Comparison of ENCODE assay signal across 8 cellular contexts in genomic region chr12:6200266-6201198, GRCh38. TPM values are rescaled to one million over a fixed set of nuclear protein-coding genes. Genes with fewer than 3 reads are reported as not detected.
DNase-seq lines count a peak whose midpoint lies in the region; ATAC-seq, FAIRE-seq and TF ChIP-seq lines count a peak whose summit lies in the region.

TSS of gene CD9 (plus strand) at chr12:6200400. CDS start at chr12:6200500, 100 bp downstream.

- peak within 1 kb of the TSS; percentile 80 to 98 (median 94) for H3K27ac ChIP-seq in skin epidermis

- H3K9me3 Mint-ChIP-seq in immature natural killer cell = no peaks in the 10 kb centered on the region

- H3K4me1 Mint-ChIP-seq in immature natural killer cell = peaks cover 15 to 18% of the 10 kb centered on the region in 2 donors

- H3K27me3 Mint-ChIP-seq in immature natural killer cell (ENCODE audit: low read depth in 3 of 3) = peaks cover 2 to 15% (median 14%) of the 10 kb centered on the region in 3 donors

- TF ChIP-seq CTCF in bronchial epithelial cell (IDR thresholded peaks at IDR 0.05; ENCODE audit: insufficient read depth, low read length, severe bottlenecking) = no peak

- peak within 1 kb of the TSS; percentile 12 to 70 (median 57) for H3K4me3 Mint-ChIP-seq in immature natural killer cell

- H3K4me3 ChIP-seq in bronchial epithelial cell (ENCODE audit: low read depth, low read length) = peak within 1 kb of the TSS; percentile 81
- peak within 1 kb of the TSS; percentile 62 to 89 (median 87) for H3K4me3 ChIP-seq in skin epidermis

- ATAC-seq in SK-N-SH treated with all-trans-retinoic acid at 6 μM for 48 hours (peak; percentile 59), HG03196 (IDR thresholded peaks at IDR 0.05; ENCODE audit: unreplicated experiment) (no peak)

- H3K27ac Mint-ChIP-seq in immature natural killer cell = no peak within 1 kb of the TSS

- H3K36me3 Mint-ChIP-seq in immature natural killer cell = no peaks in the 10 kb centered on the region

- peaks cover 13% of the 10 kb centered on the region for H3K36me3 ChIP-seq in bronchial epithelial cell (ENCODE audit: control insufficient read depth, insufficient read depth, low read length)

- FAIRE-seq in bronchial epithelial cell (lab: Jason Lieb, UNC) = no peak

- peak; percentile 69 for DNase-seq in activated effector memory CD4-positive, alpha-beta T cell treated with anti-CD3 and anti-CD28 coated beads, Interleukin-2, amount 50 U/mL, for 16 hours
- DNase-seq in activated effector memory CD4-positive, alpha-beta T cell treated with Interleukin-2 at 50 U/mL for 16 hours = no peak
- DNase-seq in bronchial epithelial cell (ENCODE audit: low read depth) (no peak), immature natural killer cell (no peak), T-helper 9 cell (no peak)

- H3K27me3 ChIP-seq in bronchial epithelial cell (ENCODE audit: control insufficient read depth, insufficient read depth, low read length) = no peaks in the 10 kb centered on the region

TF ChIP-seq in SK-N-SH treated with all-trans-retinoic acid at 6 μM for 48 hours, 23 proteins besides CTCF, POLR2A, EP300 and RAD21:
- TF ChIP-seq ZFP3 (CRISPR knock-in tag; IDR thresholded peaks at IDR 0.05) = no peak
- TF ChIP-seq BACH2 (CRISPR knock-in tag; IDR thresholded peaks at IDR 0.05; ENCODE audit: borderline replicate concordance) = no peak
- no peak for TF ChIP-seq ZC3H10 (CRISPR knock-in tag; IDR thresholded peaks at IDR 0.05)
- no peak for TF ChIP-seq ZFP30 (CRISPR knock-in tag; IDR thresholded peaks at IDR 0.05)
- TF ChIP-seq TCF4 (CRISPR knock-in tag; IDR thresholded peaks at IDR 0.05; ENCODE audit: borderline replicate concordance) = no peak
- no peak for TF ChIP-seq CSRNP3 (CRISPR knock-in tag; IDR thresholded peaks at IDR 0.05)
- no peak for TF ChIP-seq PATZ1 (CRISPR knock-in tag; IDR thresholded peaks at IDR 0.05; ENCODE audit: borderline replicate concordance)
- TF ChIP-seq ARNTL (CRISPR knock-in tag; IDR thresholded peaks at IDR 0.05; ENCODE audit: borderline replicate concordance, low read depth) = no peak
- no peak for TF ChIP-seq ZNF565 (CRISPR knock-in tag; conservative IDR thresholded peaks at IDR 0.05; ENCODE audit: low read depth)
- TF ChIP-seq ZNF8 (CRISPR knock-in tag; IDR thresholded peaks at IDR 0.05) = no peak

RNA-seq across cellular contexts. Expression of gene CD9, which starts in this region (rescaled TPM):
- total RNA-seq in bronchial epithelial cell = 492 and 634 TPM in 2 replicates
- 1 to 10 TPM; 2.1 to 9.8 (median 5.1) TPM for polyA plus RNA-seq in immature natural killer cell
